ENCODE assay signal across 21 cellular contexts in the genomic region with DNA sequence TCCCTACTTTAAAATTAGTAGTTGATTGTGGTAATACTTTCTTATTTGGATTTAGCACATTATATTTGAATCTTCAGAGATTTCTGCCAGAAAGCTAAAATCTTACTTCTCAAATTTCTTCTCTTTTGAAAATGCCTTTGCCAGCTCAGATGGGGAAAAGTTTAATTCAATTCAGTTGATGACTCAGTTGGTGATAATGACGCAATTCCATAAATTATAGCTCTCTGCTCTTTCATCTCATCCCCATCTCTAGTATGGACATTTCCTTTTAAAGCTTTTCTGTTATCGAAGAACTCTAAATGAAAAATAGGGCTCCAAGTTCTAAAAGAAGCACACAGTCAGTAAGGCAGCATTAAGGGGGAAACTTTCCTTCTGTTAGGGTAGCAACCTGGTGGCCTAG. TPM values are rescaled to one million over a fixed set of nuclear protein-coding genes. Genes with fewer than 3 reads are reported as not detected.
DNase-seq lines count a peak whose midpoint lies in the region; ATAC-seq, FAIRE-seq and TF ChIP-seq lines count a peak whose summit lies in the region.
"Had no signal": no experiment of that assay in that cellular context is flagged by ENCODE, and none has a peak within 500 bp of the region (broad histone marks: within the 10 kb centered on the region; RNA-seq: fewer than 3 reads in every experiment).

No MANE protein-coding gene starts in this region.

- H2AFZ ChIP-seq in astrocyte (ENCODE audit: low read depth, low read length), result no peak overlapping the region

- no peaks in the 10 kb centered on the region for H3K27me3 ChIP-seq in astrocyte (ENCODE audit: insufficient read depth, low read length)
- H3K27me3 ChIP-seq in dorsolateral prefrontal cortex, result no peaks in the 10 kb centered on the region
- H3K27me3 ChIP-seq: esophagus squamous epithelium, MG63 had no signal

- no peak overlapping the region for H3K27ac Mint-ChIP-seq in astrocyte (ENCODE audit: unreplicated experiment)
- H3K27ac Mint-ChIP-seq: activated T-helper 17 cell treated with anti-CD3 and anti-CD28 coated beads, Interleukin-2, amount 50 U/mL, for 72 hours; T-helper 1 cell treated with Interleukin-12 subunit alpha and Interleukin-12 subunit beta and Interleukin-4 antibody, amounts not matched to agents 30 μg/mL and 1 μg/mL, for 36 hours had no signal

- H3K27ac ChIP-seq in HEK293 (ENCODE audit: extremely low read depth, low read depth, low read length) (no peak overlapping the region), astrocyte (ENCODE audit: low read depth, low read length) (no peak overlapping the region), dorsolateral prefrontal cortex (peak overlapping the region in 3 of 59 donors; percentile 7 to 20 (median 19))
- H3K27ac ChIP-seq: esophagus squamous epithelium, prostate gland had no signal

- no peaks in the 10 kb centered on the region for H3K4me1 Mint-ChIP-seq in astrocyte (ENCODE audit: low read depth, unreplicated experiment)

- peaks cover 2% of the 10 kb centered on the region for H3K9me3 Mint-ChIP-seq in astrocyte (ENCODE audit: unreplicated experiment)
- H3K9me3 Mint-ChIP-seq: activated T-helper 17 cell treated with anti-CD3 and anti-CD28 coated beads, Interleukin-2, amount 50 U/mL, for 72 hours; T-helper 1 cell treated with Interleukin-12 subunit alpha and Interleukin-12 subunit beta and Interleukin-4 antibody, amounts not matched to agents 30 μg/mL and 1 μg/mL, for 36 hours had no signal

- H3K4me1 ChIP-seq in HEK293 (ENCODE audit: control insufficient read depth, insufficient read depth, low read length) (no peaks in the 10 kb centered on the region), astrocyte (ENCODE audit: insufficient read depth, low read length) (peaks cover 4% of the 10 kb centered on the region)
- H3K4me1 ChIP-seq: esophagus squamous epithelium, prostate gland had no signal

- ATAC-seq in HG03469 (IDR thresholded peaks at IDR 0.05; ENCODE audit: unreplicated experiment), result no peak
- ATAC-seq: activated T-helper 17 cell treated with anti-CD3 and anti-CD28 coated beads, Interleukin-2, amount 50 U/mL, for 72 hours; left ventricle myocardium superior had no signal

- H3K9me3 ChIP-seq in HEK293 (ENCODE audit: control insufficient read depth, insufficient read depth, low read depth, low read length) (no peaks in the 10 kb centered on the region), astrocyte (ENCODE audit: insufficient read depth, low read depth, low read length) (no peaks in the 10 kb centered on the region)
- H3K9me3 ChIP-seq: esophagus squamous epithelium, prostate gland had no signal

- no peak overlapping the region for H3K9ac ChIP-seq in astrocyte (ENCODE audit: low read length)

- FAIRE-seq in astrocyte (lab: Jason Lieb, UNC), result peak; percentile 47
- FAIRE-seq: GM18507 had no signal

- POLR2A ChIA-PET in HEK293 (lab: Yijun Ruan, JAX), result no interaction called here

- peak overlapping the region; percentile 20 for H3K4me2 ChIP-seq in astrocyte (ENCODE audit: low read length)

- no peaks in the 10 kb centered on the region for H3K36me3 Mint-ChIP-seq in astrocyte (ENCODE audit: low read depth, unreplicated experiment)

- no peaks in the 10 kb centered on the region for H3K27me3 Mint-ChIP-seq in astrocyte (ENCODE audit: low read depth, unreplicated experiment)
- H3K27me3 Mint-ChIP-seq: activated T-helper 17 cell treated with anti-CD3 and anti-CD28 coated beads, Interleukin-2, amount 50 U/mL, for 72 hours had no signal

- no peak overlapping the region for H3K4me3 Mint-ChIP-seq in astrocyte (ENCODE audit: unreplicated experiment)
- H3K4me3 Mint-ChIP-seq: activated T-helper 17 cell treated with anti-CD3 and anti-CD28 coated beads, Interleukin-2, amount 50 U/mL, for 72 hours; T-helper 1 cell treated with Interleukin-12 subunit alpha and Interleukin-12 subunit beta and Interleukin-4 antibody, amounts not matched to agents 30 μg/mL and 1 μg/mL, for 36 hours had no signal

- DNase-seq in AG08395 (ENCODE audit: low spot score) (peak; percentile 48), astrocyte (ENCODE audit: low read depth) (peak; percentile 77), foreskin fibroblast (peak; percentile 65 to 82), GM13977 (ENCODE audit: low spot score) (no peak), iPS-NIHi7 (ENCODE audit: extremely low spot score) (no peak), dorsolateral prefrontal cortex (no peak)
- DNase-seq: activated CD4-positive, CD25-positive, alpha-beta regulatory T cell; esophagus squamous epithelium; left ventricle myocardium superior; MG63; NCI-H2081; NCI-H748 treated with DMSO at 0.1 percent for 48 hours; RPMI8226 had no signal

- in situ Hi-C loops in GM13977 (cut with MboI; ENCODE audit: low pct_unique_long_range_greater_than_20kb, low sequenced_read_pairs, unreplicated experiment), result loop anchor here (25.0 kb wide), 2 partner anchors 255 to 895 kb away; partner anchors contain the start of genes LIPM and PAPSS2

- H3K4me3 ChIP-seq in HEK293 (ENCODE audit: low read depth, low read length) (no peak overlapping the region), astrocyte (ENCODE audit: insufficient read depth, low read depth, low read length) (no peak overlapping the region), foreskin fibroblast (ENCODE audit: low read depth in 1 of 2, low read length in 2 of 2) (no peak overlapping the region), dorsolateral prefrontal cortex (no peak overlapping the region)
- H3K4me3 ChIP-seq: esophagus squamous epithelium, MG63, prostate gland had no signal

- intact Hi-C loops in dorsolateral prefrontal cortex (cut with DNase I), result loop anchor here in 1 of 2 donors (10.0 kb wide), 1 partner anchor 693 kb away; the partner anchor contains the start of genes KLLN and PTEN

- H3K36me3 ChIP-seq in HEK293 (ENCODE audit: control insufficient read depth in 2 of 2, insufficient read depth in 1 of 2, low read length in 2 of 2) (no peaks in the 10 kb centered on the region), astrocyte (ENCODE audit: insufficient read depth, low read length) (no peaks in the 10 kb centered on the region)
- H3K36me3 ChIP-seq: esophagus squamous epithelium, MG63, prostate gland had no signal

- no peaks in the 10 kb centered on the region for H3K79me2 ChIP-seq in astrocyte (ENCODE audit: insufficient read depth, low read length)

- CTCF ChIA-PET in HEK293 (lab: Yijun Ruan, JAX), result interaction anchor here (1.2 kb wide), 1 partner anchor 707 kb away, joined by 3 read pairs; no protein-coding TSS in a partner anchor

- no peaks in the 10 kb centered on the region for H4K20me1 ChIP-seq in astrocyte (ENCODE audit: insufficient read depth, low read length)

- no peak for TF ChIP-seq CTCF in HEK293 (tag by site-specific recombination; IDR thresholded peaks at IDR 0.05)
- no peak for TF ChIP-seq CTCF in astrocyte (IDR thresholded peaks at IDR 0.05; ENCODE audit: insufficient read depth, low read depth, low read length)
- no peak for TF ChIP-seq CTCF in foreskin fibroblast (IDR thresholded peaks at IDR 0.05; ENCODE audit: low read depth, low read length)
- TF ChIP-seq CTCF in GM13977 (IDR thresholded peaks at IDR 0.05; ENCODE audit: extremely low read depth, insufficient read depth, missing control alignments), result no peak
- no peak for TF ChIP-seq CTCF in dorsolateral prefrontal cortex (IDR thresholded peaks at IDR 0.05 in 54 of 56, conservative IDR thresholded peaks at IDR 0.05 in 2 of 56; ENCODE audit: low read depth in 1 of 56, partially characterized antibody in 56 of 56)

TF ChIP-seq in HEK293, 187 proteins besides CTCF, POLR2A, EP300 and RAD21:
- TF ChIP-seq, protein P1, sequence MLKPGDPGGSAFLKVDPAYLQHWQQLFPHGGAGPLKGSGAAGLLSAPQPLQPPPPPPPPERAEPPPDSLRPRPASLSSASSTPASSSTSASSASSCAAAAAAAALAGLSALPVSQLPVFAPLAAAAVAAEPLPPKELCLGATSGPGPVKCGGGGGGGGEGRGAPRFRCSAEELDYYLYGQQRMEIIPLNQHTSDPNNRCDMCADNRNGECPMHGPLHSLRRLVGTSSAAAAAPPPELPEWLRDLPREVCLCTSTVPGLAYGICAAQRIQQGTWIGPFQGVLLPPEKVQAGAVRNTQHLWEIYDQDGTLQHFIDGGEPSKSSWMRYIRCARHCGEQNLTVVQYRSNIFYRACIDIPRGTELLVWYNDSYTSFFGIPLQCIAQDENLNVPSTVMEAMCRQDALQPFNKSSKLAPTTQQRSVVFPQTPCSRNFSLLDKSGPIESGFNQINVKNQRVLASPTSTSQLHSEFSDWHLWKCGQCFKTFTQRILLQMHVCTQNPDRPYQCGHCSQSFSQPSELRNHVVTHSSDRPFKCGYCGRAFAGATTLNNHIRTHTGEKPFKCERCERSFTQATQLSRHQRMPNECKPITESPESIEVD (tag by site-specific recombination; IDR thresholded peaks at IDR 0.05), result 0 out of 2 replicates have a peak, but pooled peaks have one; percentile 29
- TF ChIP-seq ZNF692 (tag by site-specific recombination; IDR thresholded peaks at IDR 0.05) (0 out of 2 replicates have a peak, but pooled peaks have one; percentile 30), ZNF155 (tag by site-specific recombination; IDR thresholded peaks at IDR 0.05) (no peak), ZNF654 (tag by site-specific recombination; IDR thresholded peaks at IDR 0.05; ENCODE audit: low read depth) (0 out of 2 replicates have a peak, but pooled peaks have one; percentile 2)

RNA-seq across cellular contexts. Expression of gene RNLS, which starts 25.5 kb away (rescaled TPM):
- 6.9 and 9.2 TPM in 2 replicates for total RNA-seq in astrocyte
- total RNA-seq in dorsolateral prefrontal cortex, result 10 to 100 TPM in 99 of 120 experiments, 1 to 10 TPM in 21; 4.9 to 23.1 (median 13.3) TPM

RNA-seq across cellular contexts. Expression of gene LIPJ, which starts 28.9 kb away (rescaled TPM):
- total RNA-seq in astrocyte, result not detected in 2 replicates
- total RNA-seq in dorsolateral prefrontal cortex, result 1 to 10 TPM in 19 of 120 experiments, under 1 TPM in 86, not detected in 15; 0.14 to 2.0 (median 0.60) TPM
- total RNA-seq: activated CD8-positive, alpha-beta memory T cell treated with anti-CD3 and anti-CD28 coated beads for 36 hours; activated T-helper 17 cell treated with anti-CD3 and anti-CD28 coated beads, Interleukin-2, amount 50 U/mL, for 72 hours; dermis microvascular lymphatic vessel endothelial cell; left ventricle myocardium superior had no signal

Comparison
In these comparisons a context has a peak if more than half of its experiments do, and no peak if none do; other contexts are left out.
1. DNase-seq: peak in AG08395 (single experiment), astrocyte (single experiment) and foreskin fibroblast (2 of 2); none in GM13977 (single experiment), iPS-NIHi7 (single experiment) and dorsolateral prefrontal cortex (0 of 10).